ENCODE assay signal across 31 cellular contexts in the genomic region with DNA sequence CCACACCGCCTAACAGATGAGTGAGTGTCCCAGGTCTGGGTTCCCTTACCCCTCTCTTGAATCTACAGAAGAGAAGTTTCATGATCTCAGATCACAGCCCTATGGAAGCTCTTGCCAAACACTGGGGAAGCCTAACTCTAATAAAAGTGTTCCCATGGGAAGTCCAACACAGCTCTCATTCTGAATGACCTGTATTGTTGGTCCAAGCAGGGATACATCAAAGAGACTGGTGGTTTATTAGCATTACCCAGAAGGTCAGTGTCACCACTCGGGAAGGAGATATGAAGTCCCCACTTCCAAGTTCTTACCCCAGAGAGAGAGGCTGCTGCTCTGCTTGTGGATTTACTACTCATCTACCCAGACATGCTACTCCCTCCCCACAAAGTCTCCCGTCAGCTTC.
"Had no signal": no experiment of that assay in that cellular context is flagged by ENCODE, and none has a peak within 500 bp of the region (broad histone marks: within the 10 kb centered on the region; RNA-seq: fewer than 3 reads in every experiment).

No MANE protein-coding gene starts in this region.

- H3K27me3 ChIP-seq: neutrophil, ovary, spleen, stomach, thyroid gland, tibial nerve, upper lobe of left lung, vagina had no signal

- H3K27ac ChIP-seq: neutrophil, ovary, parathyroid adenoma, psoas muscle, skin epidermis, spleen, stomach, thoracic aorta, thyroid gland, tibial nerve, upper lobe of left lung, vagina had no signal

- H3K27ac Mint-ChIP-seq: naive thymus-derived CD8-positive, alpha-beta T cell; natural killer cell treated with Interleukin-12 subunit alpha and Interleukin-12 subunit beta and Interleukin-15 and Interleukin-18, amount 100 ng/mL, for 72 hours; nephron progenitor cell; progenitor cell of endocrine pancreas; stimulated activated effector memory CD8-positive, alpha-beta T cell treated with anti-CD3 and anti-CD28 coated beads, Interleukin-12 subunit alpha, Interleukin-12 subunit beta, amount 100 ng/mL, for 72 hours; stimulated activated naive B cell treated with anti-CD40 and anti-IgM and Interleukin-4, amounts not matched to agents 10 μg/mL and 1 μg/mL and 100 μg/mL, for 72 hours; stimulated activated naive CD8-positive, alpha-beta T cell treated with anti-CD3 and anti-CD28 coated beads, Interleukin-15, Interleukin-2, amounts not matched to agents 100 ng/mL and 50 ng/mL, for 24 hours had no signal

- H3K4me2 ChIP-seq: smooth muscle cell had no signal

- H2AFZ ChIP-seq: parathyroid adenoma had no signal

- H3K4me3 Mint-ChIP-seq: naive thymus-derived CD8-positive, alpha-beta T cell; natural killer cell treated with Interleukin-12 subunit alpha and Interleukin-12 subunit beta and Interleukin-15 and Interleukin-18, amount 100 ng/mL, for 72 hours; nephron progenitor cell; neural crest cell; stimulated activated effector memory CD8-positive, alpha-beta T cell treated with anti-CD3 and anti-CD28 coated beads, Interleukin-12 subunit alpha, Interleukin-12 subunit beta, amount 100 ng/mL, for 72 hours; stimulated activated naive B cell treated with anti-CD40 and anti-IgM and Interleukin-4, amounts not matched to agents 10 μg/mL and 1 μg/mL and 100 μg/mL, for 72 hours; stimulated activated naive CD8-positive, alpha-beta T cell treated with anti-CD3 and anti-CD28 coated beads, Interleukin-15, Interleukin-2, amounts not matched to agents 100 ng/mL and 50 ng/mL, for 24 hours had no signal

- H3K36me3 ChIP-seq: neutrophil, ovary, thoracic aorta, thyroid gland, vagina had no signal

- ATAC-seq: naive thymus-derived CD8-positive, alpha-beta T cell; natural killer cell treated with Interleukin-12 subunit alpha and Interleukin-12 subunit beta and Interleukin-15 and Interleukin-18, amount 100 ng/mL, for 72 hours; psoas muscle; right cardiac atrium; sciatic nerve; stimulated activated effector memory CD8-positive, alpha-beta T cell treated with anti-CD3 and anti-CD28 coated beads, Interleukin-12 subunit alpha, Interleukin-12 subunit beta, amount 100 ng/mL, for 72 hours; stimulated activated naive B cell treated with anti-CD40 and anti-IgM and Interleukin-4, amounts not matched to agents 10 μg/mL and 1 μg/mL and 100 μg/mL, for 72 hours had no signal

- H3K9me3 Mint-ChIP-seq: naive thymus-derived CD8-positive, alpha-beta T cell; natural killer cell treated with Interleukin-12 subunit alpha and Interleukin-12 subunit beta and Interleukin-15 and Interleukin-18, amount 100 ng/mL, for 72 hours; neural crest cell; stimulated activated effector memory CD8-positive, alpha-beta T cell treated with anti-CD3 and anti-CD28 coated beads, Interleukin-12 subunit alpha, Interleukin-12 subunit beta, amount 100 ng/mL, for 72 hours; stimulated activated naive CD8-positive, alpha-beta T cell treated with anti-CD3 and anti-CD28 coated beads, Interleukin-15, Interleukin-2, amounts not matched to agents 100 ng/mL and 50 ng/mL, for 24 hours had no signal

- H3K4me1 ChIP-seq: psoas muscle, spleen, thyroid gland, tibial nerve, upper lobe of left lung, vagina had no signal

- H3K9me3 ChIP-seq: neutrophil, ovary, psoas muscle, spleen, stomach, thoracic aorta, thyroid gland, tibial nerve, upper lobe of left lung, vagina had no signal

- H3K4me3 ChIP-seq: ovary, psoas muscle, skin epidermis, smooth muscle cell, spleen, stomach, thoracic aorta, thyroid gland, tibial nerve, upper lobe of left lung, vagina had no signal

- H3K36me3 Mint-ChIP-seq: naive thymus-derived CD8-positive, alpha-beta T cell; natural killer cell treated with Interleukin-12 subunit alpha and Interleukin-12 subunit beta and Interleukin-15 and Interleukin-18, amount 100 ng/mL, for 72 hours; stimulated activated effector memory CD8-positive, alpha-beta T cell treated with anti-CD3 and anti-CD28 coated beads, Interleukin-12 subunit alpha, Interleukin-12 subunit beta, amount 100 ng/mL, for 72 hours had no signal

- H3K9ac ChIP-seq: parathyroid adenoma had no signal

- FAIRE-seq: urothelium cell line had no signal

- H3K27me3 Mint-ChIP-seq: natural killer cell treated with Interleukin-12 subunit alpha and Interleukin-12 subunit beta and Interleukin-15 and Interleukin-18, amount 100 ng/mL, for 72 hours; stimulated activated naive B cell treated with anti-CD40 and anti-IgM and Interleukin-4, amounts not matched to agents 10 μg/mL and 1 μg/mL and 100 μg/mL, for 72 hours; stimulated activated naive CD8-positive, alpha-beta T cell treated with anti-CD3 and anti-CD28 coated beads, Interleukin-15, Interleukin-2, amounts not matched to agents 100 ng/mL and 50 ng/mL, for 24 hours had no signal

- H3K79me2 ChIP-seq: parathyroid adenoma had no signal

- H3K4me1 Mint-ChIP-seq: neural crest cell; stimulated activated effector memory CD8-positive, alpha-beta T cell treated with anti-CD3 and anti-CD28 coated beads, Interleukin-12 subunit alpha, Interleukin-12 subunit beta, amount 100 ng/mL, for 72 hours; stimulated activated naive B cell treated with anti-CD40 and anti-IgM and Interleukin-4, amounts not matched to agents 10 μg/mL and 1 μg/mL and 100 μg/mL, for 72 hours had no signal

- DNase-seq: naive thymus-derived CD8-positive, alpha-beta T cell; nephron progenitor cell; nucleus accumbens; ovary; posterior cingulate gyrus; psoas muscle; right cardiac atrium; spleen; stimulated activated CD4-positive, alpha-beta T cell treated with anti-CD3 and anti-CD28 coated beads, Interleukin-12 subunit alpha, Interleukin-12 subunit beta, amount 100 ng/mL, for 4 hours; stimulated activated CD4-positive, alpha-beta T cell treated with anti-CD3 and anti-CD28 coated beads, Interleukin-1b, Interleukin-23, amount 100 ng/mL, for 48 hours; stimulated activated CD4-positive, alpha-beta T cell treated with anti-CD3 and anti-CD28 coated beads, Interleukin-4, amount 100 ng/mL, for 24 hours; stimulated activated naive B cell treated with anti-CD40 and anti-IgM and Interleukin-4, amounts not matched to agents 10 μg/mL and 1 μg/mL and 100 μg/mL, for 72 hours; stimulated activated naive CD4-positive, alpha-beta T cell treated with Interleukin-2 at 50 U/mL for 16 hours; stomach; thyroid gland; trophoblast cell; upper lobe of left lung had no signal
